1 cellular context compared by ENCODE assay signal in the genomic region with DNA sequence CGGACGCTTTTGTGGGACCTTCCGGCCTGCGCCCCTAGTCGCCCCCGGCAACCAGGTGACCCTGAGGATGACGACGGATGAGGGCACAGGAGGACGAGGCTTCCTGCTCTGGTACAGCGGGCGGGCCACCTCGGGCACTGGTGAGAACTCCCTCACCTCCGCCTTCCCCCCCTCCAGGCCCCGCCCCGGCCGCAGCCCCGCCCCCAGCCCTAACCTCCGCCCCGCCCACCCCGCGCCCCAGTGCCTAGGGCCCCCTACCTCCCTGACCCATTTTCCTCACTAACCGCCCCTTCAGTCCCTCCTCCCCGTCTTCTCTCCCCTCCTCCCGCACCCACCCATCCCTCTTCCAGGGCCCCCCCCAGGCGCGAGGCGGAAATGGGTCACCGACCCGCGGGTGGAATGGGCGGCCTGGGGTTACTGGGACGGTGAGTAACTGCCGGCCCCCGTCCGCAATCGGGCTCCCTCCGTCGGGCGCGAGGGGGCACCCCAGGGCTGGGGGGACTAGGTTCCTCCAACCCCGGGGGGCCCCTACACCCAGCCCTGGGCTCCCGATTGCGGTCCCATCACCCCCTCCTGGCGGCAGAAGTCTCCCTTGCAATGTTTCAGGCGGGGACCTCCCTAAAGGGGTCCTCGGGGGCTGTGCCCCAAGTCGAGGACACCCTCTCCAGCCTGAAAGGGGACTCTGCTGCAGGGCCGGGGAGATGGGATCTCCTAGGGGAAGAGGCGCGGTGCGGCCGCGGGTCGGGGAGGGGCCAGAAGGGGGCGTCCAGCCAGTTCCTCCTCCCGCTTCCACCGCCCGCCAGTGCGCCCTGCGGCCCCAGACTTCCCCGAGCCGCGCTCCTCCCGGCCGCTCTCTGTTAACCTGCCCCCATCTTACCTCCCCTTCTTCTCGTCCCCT.
TF ChIP-seq lines count a peak whose summit lies in the region.

No MANE protein-coding gene starts in this region.

TF ChIP-seq in K562, 482 proteins besides CTCF, POLR2A, EP300 and RAD21 (continued from another document and continues in another):
- no peak for TF ChIP-seq MAFG (tag; conservative IDR thresholded peaks at IDR 0.05)
- no peak for TF ChIP-seq E2F5 (CRISPR knock-in tag; IDR thresholded peaks at IDR 0.05)
- TF ChIP-seq TCFL5 (CRISPR knock-in tag; conservative IDR thresholded peaks at IDR 0.05) = no peak
- TF ChIP-seq AFF4 (CRISPR knock-in tag; IDR thresholded peaks at IDR 0.05) = no peak
- TF ChIP-seq NFYB (IDR thresholded peaks at IDR 0.05; ENCODE audit: extremely low read depth, insufficient read length) = no peak
- TF ChIP-seq ELF1 (tag; IDR thresholded peaks at IDR 0.05) = peak; percentile 69; the same call in 1 of the 2 replicates
- TF ChIP-seq ELF4 (CRISPR knock-in tag; IDR thresholded peaks at IDR 0.05) = no peak
- TF ChIP-seq MCM5 (IDR thresholded peaks at IDR 0.05; ENCODE audit: low read depth) = no peak
- TF ChIP-seq ZFP36 (IDR thresholded peaks at IDR 0.05; ENCODE audit: low read depth, low read length, partially characterized antibody) = no peak
- TF ChIP-seq, protein P1, sequence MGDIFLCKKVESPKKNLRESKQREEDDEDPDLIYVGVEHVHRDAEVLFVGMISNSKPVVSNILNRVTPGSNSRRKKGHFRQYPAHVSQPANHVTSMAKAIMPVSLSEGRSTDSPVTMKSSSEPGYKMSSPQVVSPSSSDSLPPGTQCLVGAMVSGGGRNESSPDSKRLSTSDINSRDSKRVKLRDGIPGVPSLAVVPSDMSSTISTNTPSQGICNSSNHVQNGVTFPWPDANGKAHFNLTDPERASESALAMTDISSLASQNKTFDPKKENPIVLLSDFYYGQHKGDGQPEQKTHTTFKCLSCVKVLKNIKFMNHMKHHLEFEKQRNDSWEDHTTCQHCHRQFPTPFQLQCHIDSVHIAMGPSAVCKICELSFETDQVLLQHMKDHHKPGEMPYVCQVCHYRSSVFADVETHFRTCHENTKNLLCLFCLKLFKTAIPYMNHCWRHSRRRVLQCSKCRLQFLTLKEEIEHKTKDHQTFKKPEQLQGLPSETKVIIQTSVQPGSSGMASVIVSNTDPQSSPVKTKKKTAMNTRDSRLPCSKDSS (IDR thresholded peaks at IDR 0.05; ENCODE audit: low read depth, partially characterized antibody) = no peak
- TF ChIP-seq MXI1 (IDR thresholded peaks at IDR 0.05; ENCODE audit: low read depth, low read length) = no peak
- TF ChIP-seq BCL6 (CRISPR knock-in tag; IDR thresholded peaks at IDR 0.05) = no peak
- 0 out of 2 replicates have a peak, but pooled peaks have one; percentile 13 for TF ChIP-seq ARID2 (IDR thresholded peaks at IDR 0.05)
- 0 out of 2 replicates have a peak, but pooled peaks have one; percentile 48 for TF ChIP-seq CBFB (CRISPR knock-in tag; IDR thresholded peaks at IDR 0.05)
- no peak for TF ChIP-seq MEF2A (IDR thresholded peaks at IDR 0.05; ENCODE audit: control insufficient read depth, low read depth, low read length)
- TF ChIP-seq, protein P2, sequence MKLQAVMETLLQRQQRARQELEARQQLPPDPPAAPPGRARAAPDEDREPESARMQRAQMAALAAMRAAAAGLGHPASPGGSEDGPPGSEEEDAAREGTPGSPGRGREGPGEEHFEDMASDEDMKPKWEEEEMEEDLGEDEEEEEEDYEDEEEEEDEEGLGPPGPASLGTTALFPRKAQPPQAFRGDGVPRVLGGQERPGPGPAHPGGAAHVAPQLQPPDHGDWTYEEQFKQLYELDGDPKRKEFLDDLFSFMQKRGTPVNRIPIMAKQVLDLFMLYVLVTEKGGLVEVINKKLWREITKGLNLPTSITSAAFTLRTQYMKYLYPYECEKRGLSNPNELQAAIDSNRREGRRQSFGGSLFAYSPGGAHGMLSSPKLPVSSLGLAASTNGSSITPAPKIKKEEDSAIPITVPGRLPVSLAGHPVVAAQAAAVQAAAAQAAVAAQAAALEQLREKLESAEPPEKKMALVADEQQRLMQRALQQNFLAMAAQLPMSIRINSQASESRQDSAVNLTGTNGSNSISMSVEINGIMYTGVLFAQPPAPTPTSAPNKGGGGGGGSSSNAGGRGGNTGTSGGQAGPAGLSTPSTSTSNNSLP (IDR thresholded peaks at IDR 0.05; ENCODE audit: borderline replicate concordance, low read depth, low read length) = no peak
- peak; percentile 40 for TF ChIP-seq L3MBTL2 (IDR thresholded peaks at IDR 0.05)
- no peak for TF ChIP-seq THRAP3 (IDR thresholded peaks at IDR 0.05; ENCODE audit: borderline replicate concordance)
- TF ChIP-seq CREB3 (tag; conservative IDR thresholded peaks at IDR 0.05; ENCODE audit: low read depth) = no peak
- peak; percentile 97 for TF ChIP-seq KDM1A (IDR thresholded peaks at IDR 0.05)
- no peak for TF ChIP-seq DDX20 (tag; IDR thresholded peaks at IDR 0.05; ENCODE audit: low read depth)
- no peak for TF ChIP-seq FOXK2 (conservative IDR thresholded peaks at IDR 0.05 in 1 of 2, IDR thresholded peaks at IDR 0.05 in 1 of 2; ENCODE audit: low read depth in 2 of 2)
- TF ChIP-seq NFRKB (IDR thresholded peaks at IDR 0.05; ENCODE audit: low read depth) = no peak
- no peak for TF ChIP-seq TCF7L2 (IDR thresholded peaks at IDR 0.05; ENCODE audit: low read depth, low read length)
- TF ChIP-seq, protein P3, sequence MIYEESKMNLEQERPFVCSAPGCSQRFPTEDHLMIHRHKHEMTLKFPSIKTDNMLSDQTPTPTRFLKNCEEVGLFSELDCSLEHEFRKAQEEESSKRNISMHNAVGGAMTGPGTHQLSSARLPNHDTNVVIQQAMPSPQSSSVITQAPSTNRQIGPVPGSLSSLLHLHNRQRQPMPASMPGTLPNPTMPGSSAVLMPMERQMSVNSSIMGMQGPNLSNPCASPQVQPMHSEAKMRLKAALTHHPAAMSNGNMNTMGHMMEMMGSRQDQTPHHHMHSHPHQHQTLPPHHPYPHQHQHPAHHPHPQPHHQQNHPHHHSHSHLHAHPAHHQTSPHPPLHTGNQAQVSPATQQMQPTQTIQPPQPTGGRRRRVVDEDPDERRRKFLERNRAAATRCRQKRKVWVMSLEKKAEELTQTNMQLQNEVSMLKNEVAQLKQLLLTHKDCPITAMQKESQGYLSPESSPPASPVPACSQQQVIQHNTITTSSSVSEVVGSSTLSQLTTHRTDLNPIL (CRISPR knock-in tag; IDR thresholded peaks at IDR 0.05) = no peak
- no peak for TF ChIP-seq ETV6 (IDR thresholded peaks at IDR 0.05; ENCODE audit: borderline replicate concordance in 1 of 2, low read depth in 2 of 2, low read length in 1 of 2)
- TF ChIP-seq ETV6 (CRISPR knock-in tag; IDR thresholded peaks at IDR 0.05; ENCODE audit: borderline replicate concordance) = no peak
- no peak for TF ChIP-seq TAF1 (IDR thresholded peaks at IDR 0.05; ENCODE audit: control insufficient read depth, extremely low read depth, insufficient read depth, low read length, severe bottlenecking)
- TF ChIP-seq PATZ1 (CRISPR knock-in tag; IDR thresholded peaks at IDR 0.05; ENCODE audit: borderline replicate concordance) = peak; percentile 53; the same call in 1 of the 2 replicates
- TF ChIP-seq, protein P4, sequence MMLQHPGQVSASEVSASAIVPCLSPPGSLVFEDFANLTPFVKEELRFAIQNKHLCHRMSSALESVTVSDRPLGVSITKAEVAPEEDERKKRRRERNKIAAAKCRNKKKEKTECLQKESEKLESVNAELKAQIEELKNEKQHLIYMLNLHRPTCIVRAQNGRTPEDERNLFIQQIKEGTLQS (IDR thresholded peaks at IDR 0.05) = no peak
- TF ChIP-seq, protein P4 (CRISPR knock-in tag; conservative IDR thresholded peaks at IDR 0.05) = no peak
- TF ChIP-seq ZNF586 (CRISPR knock-in tag; conservative IDR thresholded peaks at IDR 0.05) = no peak
- TF ChIP-seq, protein P5, sequence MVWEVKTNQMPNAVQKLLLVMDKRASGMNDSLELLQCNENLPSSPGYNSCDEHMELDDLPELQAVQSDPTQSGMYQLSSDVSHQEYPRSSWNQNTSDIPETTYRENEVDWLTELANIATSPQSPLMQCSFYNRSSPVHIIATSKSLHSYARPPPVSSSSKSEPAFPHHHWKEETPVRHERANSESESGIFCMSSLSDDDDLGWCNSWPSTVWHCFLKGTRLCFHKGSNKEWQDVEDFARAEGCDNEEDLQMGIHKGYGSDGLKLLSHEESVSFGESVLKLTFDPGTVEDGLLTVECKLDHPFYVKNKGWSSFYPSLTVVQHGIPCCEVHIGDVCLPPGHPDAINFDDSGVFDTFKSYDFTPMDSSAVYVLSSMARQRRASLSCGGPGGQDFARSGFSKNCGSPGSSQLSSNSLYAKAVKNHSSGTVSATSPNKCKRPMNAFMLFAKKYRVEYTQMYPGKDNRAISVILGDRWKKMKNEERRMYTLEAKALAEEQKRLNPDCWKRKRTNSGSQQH (CRISPR knock-in tag; IDR thresholded peaks at IDR 0.05) = no peak
- TF ChIP-seq LARP7 (IDR thresholded peaks at IDR 0.05) = no peak
- TF ChIP-seq, protein P6, sequence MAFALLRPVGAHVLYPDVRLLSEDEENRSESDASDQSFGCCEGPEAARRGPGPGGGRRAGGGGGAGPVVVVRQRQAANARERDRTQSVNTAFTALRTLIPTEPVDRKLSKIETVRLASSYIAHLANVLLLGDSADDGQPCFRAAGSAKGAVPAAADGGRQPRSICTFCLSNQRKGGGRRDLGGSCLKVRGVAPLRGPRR (CRISPR knock-in tag; IDR thresholded peaks at IDR 0.05) = no peak
- no peak for TF ChIP-seq THAP7 (CRISPR knock-in tag; IDR thresholded peaks at IDR 0.05)
- TF ChIP-seq TOE1 (IDR thresholded peaks at IDR 0.05; ENCODE audit: borderline replicate concordance) = peak; percentile 79
- no peak for TF ChIP-seq TOE1 (CRISPR knock-in tag; IDR thresholded peaks at IDR 0.05; ENCODE audit: borderline replicate concordance, low read depth)
- TF ChIP-seq, protein P7, sequence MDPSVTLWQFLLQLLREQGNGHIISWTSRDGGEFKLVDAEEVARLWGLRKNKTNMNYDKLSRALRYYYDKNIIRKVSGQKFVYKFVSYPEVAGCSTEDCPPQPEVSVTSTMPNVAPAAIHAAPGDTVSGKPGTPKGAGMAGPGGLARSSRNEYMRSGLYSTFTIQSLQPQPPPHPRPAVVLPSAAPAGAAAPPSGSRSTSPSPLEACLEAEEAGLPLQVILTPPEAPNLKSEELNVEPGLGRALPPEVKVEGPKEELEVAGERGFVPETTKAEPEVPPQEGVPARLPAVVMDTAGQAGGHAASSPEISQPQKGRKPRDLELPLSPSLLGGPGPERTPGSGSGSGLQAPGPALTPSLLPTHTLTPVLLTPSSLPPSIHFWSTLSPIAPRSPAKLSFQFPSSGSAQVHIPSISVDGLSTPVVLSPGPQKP (CRISPR knock-in tag; IDR thresholded peaks at IDR 0.05) = no peak
